1 cellular context compared by ENCODE assay signal in the genomic region with DNA sequence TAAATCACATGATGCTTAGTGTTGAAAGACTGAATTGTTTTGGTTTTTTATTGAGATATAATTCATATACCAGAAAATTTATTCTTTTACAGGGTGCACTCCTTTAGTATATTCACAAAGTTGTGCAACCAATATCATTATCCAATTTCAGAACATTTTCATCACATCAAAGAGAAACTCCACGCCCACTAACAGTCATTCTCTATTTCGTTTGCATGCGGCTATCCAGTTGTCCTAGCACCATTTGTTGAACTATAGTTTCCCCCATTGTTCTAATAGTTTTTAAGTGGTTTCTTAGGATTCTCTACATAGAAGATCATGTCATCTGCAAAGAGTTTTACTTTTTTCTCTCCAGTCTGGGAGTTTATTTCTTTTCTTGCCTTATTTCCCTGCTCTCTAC.
TF ChIP-seq lines count a peak whose summit lies in the region.

No MANE protein-coding gene starts in this region.

TF ChIP-seq in GM12878, 131 proteins besides CTCF, POLR2A, EP300 and RAD21:
- TF ChIP-seq NR2F1 (conservative IDR thresholded peaks at IDR 0.05): no peak
- no peak for TF ChIP-seq REST (IDR thresholded peaks at IDR 0.05; ENCODE audit: low read depth, low read length)
- TF ChIP-seq TCF7 (IDR thresholded peaks at IDR 0.05; ENCODE audit: borderline replicate concordance): peak; percentile 59
- no peak for TF ChIP-seq CBX3 (IDR thresholded peaks at IDR 0.05; ENCODE audit: borderline replicate concordance, low read depth)
- TF ChIP-seq PKNOX1 (IDR thresholded peaks at IDR 0.05): no peak
- TF ChIP-seq CBFB (IDR thresholded peaks at IDR 0.05; ENCODE audit: low read depth): no peak
- TF ChIP-seq, protein P1, sequence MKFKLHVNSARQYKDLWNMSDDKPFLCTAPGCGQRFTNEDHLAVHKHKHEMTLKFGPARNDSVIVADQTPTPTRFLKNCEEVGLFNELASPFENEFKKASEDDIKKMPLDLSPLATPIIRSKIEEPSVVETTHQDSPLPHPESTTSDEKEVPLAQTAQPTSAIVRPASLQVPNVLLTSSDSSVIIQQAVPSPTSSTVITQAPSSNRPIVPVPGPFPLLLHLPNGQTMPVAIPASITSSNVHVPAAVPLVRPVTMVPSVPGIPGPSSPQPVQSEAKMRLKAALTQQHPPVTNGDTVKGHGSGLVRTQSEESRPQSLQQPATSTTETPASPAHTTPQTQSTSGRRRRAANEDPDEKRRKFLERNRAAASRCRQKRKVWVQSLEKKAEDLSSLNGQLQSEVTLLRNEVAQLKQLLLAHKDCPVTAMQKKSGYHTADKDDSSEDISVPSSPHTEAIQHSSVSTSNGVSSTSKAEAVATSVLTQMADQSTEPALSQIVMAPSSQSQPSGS (IDR thresholded peaks at IDR 0.05; ENCODE audit: low read length): no peak
- TF ChIP-seq, protein P2, sequence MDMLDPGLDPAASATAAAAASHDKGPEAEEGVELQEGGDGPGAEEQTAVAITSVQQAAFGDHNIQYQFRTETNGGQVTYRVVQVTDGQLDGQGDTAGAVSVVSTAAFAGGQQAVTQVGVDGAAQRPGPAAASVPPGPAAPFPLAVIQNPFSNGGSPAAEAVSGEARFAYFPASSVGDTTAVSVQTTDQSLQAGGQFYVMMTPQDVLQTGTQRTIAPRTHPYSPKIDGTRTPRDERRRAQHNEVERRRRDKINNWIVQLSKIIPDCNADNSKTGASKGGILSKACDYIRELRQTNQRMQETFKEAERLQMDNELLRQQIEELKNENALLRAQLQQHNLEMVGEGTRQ (IDR thresholded peaks at IDR 0.05; ENCODE audit: borderline replicate concordance, low read depth, low read length): no peak
- TF ChIP-seq NR2C2 (IDR thresholded peaks at IDR 0.05; ENCODE audit: borderline replicate concordance, control insufficient read depth, insufficient read length, low read depth): no peak
- no peak for TF ChIP-seq CREM (IDR thresholded peaks at IDR 0.05; ENCODE audit: low read depth)
- no peak for TF ChIP-seq SP1 (IDR thresholded peaks at IDR 0.05; ENCODE audit: low read depth, low read length)
- 0 out of 2 replicates have a peak, but pooled peaks have one; percentile 20 for TF ChIP-seq POLR2AphosphoS5 (IDR thresholded peaks at IDR 0.05; ENCODE audit: low read length)
- TF ChIP-seq LARP7 (IDR thresholded peaks at IDR 0.05): no peak
- no peak for TF ChIP-seq FOXM1 (IDR thresholded peaks at IDR 0.05; ENCODE audit: low read depth, low read length)
- TF ChIP-seq ZBED1 (IDR thresholded peaks at IDR 0.05; ENCODE audit: borderline replicate concordance): no peak
- TF ChIP-seq ZNF622 (IDR thresholded peaks at IDR 0.05): no peak
- TF ChIP-seq CUX1 (IDR thresholded peaks at IDR 0.05; ENCODE audit: insufficient replicate concordance, low read depth, low read length): no peak
- TF ChIP-seq SMAD1 (IDR thresholded peaks at IDR 0.05; ENCODE audit: low read depth, partially characterized antibody): peak; percentile 25
- peak; percentile 32 for TF ChIP-seq ZNF687 (IDR thresholded peaks at IDR 0.05)
- no peak for TF ChIP-seq SKIL (IDR thresholded peaks at IDR 0.05; ENCODE audit: low read depth, poor library complexity, severe bottlenecking)
- no peak for TF ChIP-seq WRNIP1 (IDR thresholded peaks at IDR 0.05; ENCODE audit: borderline replicate concordance, low read depth, low read length)
- no peak for TF ChIP-seq TCF12 (IDR thresholded peaks at IDR 0.05; ENCODE audit: low read depth, low read length)
- TF ChIP-seq CHD2 (IDR thresholded peaks at IDR 0.05; ENCODE audit: borderline replicate concordance, low read depth, low read length): no peak
- TF ChIP-seq GABPA (IDR thresholded peaks at IDR 0.05; ENCODE audit: low read depth): no peak
- TF ChIP-seq, protein P3, sequence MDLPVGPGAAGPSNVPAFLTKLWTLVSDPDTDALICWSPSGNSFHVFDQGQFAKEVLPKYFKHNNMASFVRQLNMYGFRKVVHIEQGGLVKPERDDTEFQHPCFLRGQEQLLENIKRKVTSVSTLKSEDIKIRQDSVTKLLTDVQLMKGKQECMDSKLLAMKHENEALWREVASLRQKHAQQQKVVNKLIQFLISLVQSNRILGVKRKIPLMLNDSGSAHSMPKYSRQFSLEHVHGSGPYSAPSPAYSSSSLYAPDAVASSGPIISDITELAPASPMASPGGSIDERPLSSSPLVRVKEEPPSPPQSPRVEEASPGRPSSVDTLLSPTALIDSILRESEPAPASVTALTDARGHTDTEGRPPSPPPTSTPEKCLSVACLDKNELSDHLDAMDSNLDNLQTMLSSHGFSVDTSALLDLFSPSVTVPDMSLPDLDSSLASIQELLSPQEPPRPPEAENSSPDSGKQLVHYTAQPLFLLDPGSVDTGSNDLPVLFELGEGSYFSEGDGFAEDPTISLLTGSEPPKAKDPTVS (IDR thresholded peaks at IDR 0.05; ENCODE audit: low read depth, low read length): no peak
- no peak for TF ChIP-seq NFIC (IDR thresholded peaks at IDR 0.05; ENCODE audit: low read depth, low read length)
- TF ChIP-seq ATF7 (IDR thresholded peaks at IDR 0.05; ENCODE audit: low read depth): 0 out of 2 replicates have a peak, but pooled peaks have one; percentile 27
- TF ChIP-seq RELA (IDR thresholded peaks at IDR 0.05; ENCODE audit: borderline replicate concordance, partially characterized antibody): no peak
- TF ChIP-seq POU2F2 (IDR thresholded peaks at IDR 0.05; ENCODE audit: borderline replicate concordance, low read depth, low read length): peak; percentile 55; the same call in 1 of the 3 replicates
